Comparison of ENCODE assay signal across 13 cellular contexts in the genomic region with DNA sequence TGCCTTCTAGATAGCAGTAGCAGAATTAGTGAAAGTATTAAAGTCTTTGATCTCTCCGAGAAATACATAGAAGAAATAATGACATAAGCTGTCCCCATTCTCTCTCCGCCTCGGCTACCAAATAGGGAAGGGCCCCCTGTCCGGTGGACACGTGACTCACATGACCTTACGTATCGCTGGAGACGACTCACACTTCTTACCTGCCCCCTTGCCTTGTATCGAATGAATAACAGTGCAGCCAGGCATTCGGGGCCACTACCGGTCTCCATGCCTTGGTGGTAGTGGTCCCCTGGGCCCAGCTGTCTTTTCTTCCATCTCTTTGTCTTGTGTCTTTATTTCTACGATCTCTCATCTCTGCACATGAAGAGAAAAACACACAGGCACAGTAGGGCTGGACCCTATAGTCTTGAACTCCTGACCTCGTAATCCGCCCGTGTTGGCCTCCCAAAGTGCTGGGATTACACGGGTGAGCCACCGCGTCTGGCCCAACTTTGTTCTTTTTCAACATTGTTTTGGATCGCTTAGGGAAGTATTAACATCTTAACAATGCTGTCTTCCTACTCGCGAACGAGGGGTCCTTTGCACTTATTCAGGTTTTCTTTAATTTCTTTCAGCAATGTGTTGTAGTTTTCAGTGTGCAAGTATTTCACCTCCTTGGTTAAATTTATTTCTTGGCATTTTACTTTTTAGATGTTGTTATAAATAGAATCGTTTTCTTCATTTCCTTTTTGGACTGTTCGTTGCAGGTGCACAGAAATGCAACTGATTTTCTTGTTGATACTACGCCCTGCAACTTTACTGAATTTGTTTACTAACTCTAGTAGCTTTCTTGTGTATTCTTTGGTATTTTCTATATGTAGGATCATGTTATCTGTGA. TPM values are rescaled to one million over a fixed set of nuclear protein-coding genes. Genes with fewer than 3 reads are reported as not detected.
DNase-seq lines count a peak whose midpoint lies in the region; ATAC-seq, FAIRE-seq and TF ChIP-seq lines count a peak whose summit lies in the region.
"Not testable (repeated sequence)": the region's sequence is repeated elsewhere in the genome, so short reads cannot be mapped to it uniquely, and the experiment has no call there.
"Had no signal": no experiment of that assay in that cellular context is flagged by ENCODE, and none has a peak within 500 bp of the region (broad histone marks: within the 10 kb centered on the region; RNA-seq: fewer than 3 reads in every experiment).

No MANE protein-coding gene starts in this region.

- H4K91ac ChIP-seq in mesenchymal stem cell (ENCODE audit: low read length), result not testable (repeated sequence)

- H2AFZ ChIP-seq in Loucy (ENCODE audit: low read length); mesenchymal stem cell (ENCODE audit: low read depth, low read length): not testable (repeated sequence)
- H2AFZ ChIP-seq in K562 (ENCODE audit: low read depth, low read length), result peak overlapping the region; percentile 72; the same call in 1 of the 2 replicates

- not testable (repeated sequence) for H3K4ac ChIP-seq in mesenchymal stem cell (ENCODE audit: low read depth in 1 of 2, low read length in 2 of 2)

- not testable (repeated sequence) for TF ChIP-seq CTCF in 22Rv1 (IDR thresholded peaks at IDR 0.05); Loucy (conservative IDR thresholded peaks at IDR 0.05; ENCODE audit: low read length); Panc1 (IDR thresholded peaks at IDR 0.05); activated B cell treated with CpG ODN at 0.5 μM for 24 hours (IDR thresholded peaks at IDR 0.05); K562 (IDR thresholded peaks at IDR 0.05 in 2 of 3, conservative IDR thresholded peaks at IDR 0.05 in 1 of 3; ENCODE audit: insufficient read depth in 2 of 3, low read depth in 1 of 3, low read length in 3 of 3); spleen (IDR thresholded peaks at IDR 0.05 in 8 of 11, conservative IDR thresholded peaks at IDR 0.05 in 3 of 11)

- H4K20me1 ChIP-seq in Loucy (ENCODE audit: insufficient read depth, low read length, poor library complexity, severe bottlenecking); K562 (replicated peaks; ENCODE audit: control insufficient read depth, insufficient read depth, low read length): not testable (repeated sequence)

- H3K27ac Mint-ChIP-seq in activated B cell treated with CpG ODN at 0.5 μM for 24 hours, result peak overlapping the region; percentile 88

- CTCF ChIA-PET in Panc1 (lab: Charles Lee), result not testable (repeated sequence)
- CTCF ChIA-PET in activated B cell treated with CpG ODN at 0.5 μM for 24 hours (lab: Charles Lee), result interaction anchor here (1.2 to 2.7 kb wide), 2 partner anchors 105 kb away, joined by 5 to 10 read pairs; partner anchors contain the start of gene RNF224
- CTCF ChIA-PET in K562 (lab: Yijun Ruan, JAX; ENCODE audit: low intra/inter-chr PET ratio), result interaction anchor here (2.0 kb wide), 1 partner anchor 115 kb away, joined by 4 read pairs; no protein-coding TSS in a partner anchor

- not testable (repeated sequence) for FAIRE-seq in K562 (lab: Jason Lieb, UNC)

- BruUV-seq in Panc1 (replicated peaks; lab: Mats Ljungman, UMichigan), result TSS peak; percentile 56
- not testable (repeated sequence) for BruUV-seq in K562 (replicated peaks; lab: Mats Ljungman, UMichigan)

- ATAC-seq in Panc1 (peak; percentile 77), activated B cell treated with CpG ODN at 0.5 μM for 24 hours (ENCODE audit: low read depth) (peak; percentile 64), K562 (peak; percentile 69)

- H3K27ac ChIP-seq in 22Rv1 (peak overlapping the region; percentile 60), K562 (ENCODE audit: extremely low read depth, low read depth, low read length) (peak overlapping the region; percentile 27; the same call in 1 of the 3 replicates), spleen (peak overlapping the region in 5 of 8 donors; percentile 27 to 59 (median 43))
- H3K27ac ChIP-seq in Panc1 (ENCODE audit: low read length); mesenchymal stem cell (ENCODE audit: low read length, poor library complexity, severe bottlenecking): not testable (repeated sequence)

- not testable (repeated sequence) for H3K9me2 ChIP-seq in Loucy (replicated peaks; ENCODE audit: low read depth, low read length)

- H2BK120ac ChIP-seq in mesenchymal stem cell (ENCODE audit: low read depth, low read length), result not testable (repeated sequence)

- H3K79me1 ChIP-seq in mesenchymal stem cell (replicated peaks; ENCODE audit: low read length, poor library complexity, severe bottlenecking), result not testable (repeated sequence)

- not testable (repeated sequence) for H3K27me3 Mint-ChIP-seq in activated B cell treated with CpG ODN at 0.5 μM for 24 hours

- H3K36me3 ChIP-seq in Loucy (ENCODE audit: insufficient read depth, low read length); Panc1 (ENCODE audit: control insufficient read depth, insufficient read depth, low read length); K562 (ENCODE audit: control insufficient read depth, insufficient read depth, low read length); mesenchymal stem cell (ENCODE audit: control insufficient read depth in 1 of 2, insufficient read depth in 2 of 2, low read depth in 1 of 2, low read length in 2 of 2); spleen: not testable (repeated sequence)

- not testable (repeated sequence) for TF ChIP-seq POLR2A in K562 (conservative IDR thresholded peaks at IDR 0.05); spleen (IDR thresholded peaks at IDR 0.05)

- TF ChIP-seq EP300 in K562 (IDR thresholded peaks at IDR 0.05; ENCODE audit: low read length), result not testable (repeated sequence)

- H3K36me3 Mint-ChIP-seq in activated B cell treated with CpG ODN at 0.5 μM for 24 hours (ENCODE audit: low read depth), result not testable (repeated sequence)

- H2BK12ac ChIP-seq in mesenchymal stem cell (ENCODE audit: low read length in 2 of 2), result not testable (repeated sequence)

- not testable (repeated sequence) for H3K9me1 ChIP-seq in K562 (ENCODE audit: control insufficient read depth, insufficient read depth, low read length)

- POLR2A ChIA-PET in Panc1 (lab: Charles Lee), result not testable (repeated sequence)
- POLR2A ChIA-PET in activated B cell treated with CpG ODN at 0.5 μM for 24 hours (lab: Charles Lee), result interaction anchor here (0.7 to 1.8 kb wide), 10 partner anchors 29 to 155 kb away, joined by 3 to 29 read pairs (median 5); partner anchors contain the start of genes MAN1B1, RNF224, SAPCD2 and SSNA1
- POLR2A ChIA-PET in K562 (lab: Yijun Ruan, JAX), result interaction anchor here (1.5 kb wide), 1 partner anchor 32 kb away, joined by 4 read pairs; no protein-coding TSS in a partner anchor

- peak overlapping the region; percentile 1 for H3K9ac ChIP-seq in Loucy (ENCODE audit: low read depth, low read length, poor library complexity, severe bottlenecking)
- H3K9ac ChIP-seq in K562 (ENCODE audit: insufficient read depth in 1 of 2, low read depth in 2 of 2, low read length in 2 of 2), result not testable (repeated sequence)
- peak overlapping the region; percentile 5 for H3K9ac ChIP-seq in mesenchymal stem cell (ENCODE audit: low read length)

- H3K4me1 Mint-ChIP-seq in activated B cell treated with CpG ODN at 0.5 μM for 24 hours, result peaks cover 59% of the 10 kb centered on the region

- not testable (repeated sequence) for H3K27me3 ChIP-seq in Loucy (ENCODE audit: insufficient read depth, low read length, poor library complexity, severe bottlenecking); Panc1 (ENCODE audit: control insufficient read depth, insufficient read depth, low read length); K562 (ENCODE audit: control insufficient read depth in 2 of 2, insufficient read depth in 2 of 2, low read length in 2 of 2); mesenchymal stem cell (ENCODE audit: control insufficient read depth in 1 of 2, insufficient read depth in 1 of 2, low read length in 2 of 2); spleen (replicated peaks in 1 of 7)

- not testable (repeated sequence) for H3K18ac ChIP-seq in mesenchymal stem cell (ENCODE audit: low read depth in 1 of 2, low read length in 2 of 2)

- in situ Hi-C loops in Panc1 (cut with HindIII; ENCODE audit: low pct_unique_long_range_greater_than_20kb, low sequenced_read_pairs); K562 (cut with MboI): not testable (repeated sequence)

- H3K14ac ChIP-seq in mesenchymal stem cell (ENCODE audit: low read length in 2 of 2), result not testable (repeated sequence)

- TF ChIP-seq RAD21 in K562 (CRISPR knock-in tag; conservative IDR thresholded peaks at IDR 0.05 in 1 of 2, IDR thresholded peaks at IDR 0.05 in 1 of 2), result not testable (repeated sequence)

- intact Hi-C loops in Panc1 (cut with micrococcal nuclease; ENCODE audit: unreplicated experiment); K562 (cut with micrococcal nuclease); spleen (cut with DNase I; ENCODE audit: low total_unique reads): not testable (repeated sequence)
- intact Hi-C loops in activated B cell treated with CpG ODN at 0.5 μM for 24 hours (cut with micrococcal nuclease), result loop anchor here (10.0 kb wide), 1 partner anchor 77 kb away; the partner anchor contains the start of gene NPDC1

- H3K4me1 ChIP-seq in Loucy (ENCODE audit: insufficient read depth, low read length, poor library complexity, severe bottlenecking); Panc1 (ENCODE audit: control insufficient read depth, insufficient read depth, low read length); mesenchymal stem cell (ENCODE audit: control insufficient read depth, insufficient read depth, low read depth, low read length): not testable (repeated sequence)
- H3K4me1 ChIP-seq in K562 (replicated peaks in 1 of 2; ENCODE audit: control insufficient read depth in 2 of 2, insufficient read depth in 2 of 2, low read length in 2 of 2) (peaks cover 16 to 25% of the 10 kb centered on the region in 2 experiments), spleen (peaks cover 8 to 53% (median 23%) of the 10 kb centered on the region in 6 donors)

- H2BK15ac ChIP-seq in mesenchymal stem cell (ENCODE audit: low read depth, poor library complexity, severe bottlenecking), result not testable (repeated sequence)

- H3K4me3 ChIP-seq in GM08714 (ENCODE audit: low read length) (peak overlapping the region; percentile 33; the same call in 1 of the 2 replicates), spleen (peak overlapping the region in 1 of 8 donors; percentile 42)
- not testable (repeated sequence) for H3K4me3 ChIP-seq in Loucy (ENCODE audit: low read length, poor library complexity, severe bottlenecking); Panc1 (ENCODE audit: low read depth in 2 of 2, low read length in 2 of 2); K562; mesenchymal stem cell (ENCODE audit: insufficient read depth in 1 of 2, low read depth in 1 of 2, low read length in 2 of 2)

- WGBS in K562 (ENCODE audit: insufficient coverage, low coverage, missing lambda C conversion rate), result 27% methylated on average over 23 of the region's 25 CpGs
- 94% methylated on average over 13 of the region's 25 CpGs for WGBS in mesenchymal stem cell
- WGBS in spleen, 5 donors, result 48 to 69% (median 65%) methylated on average over 14 to 25 of the region's 25 CpGs

- not testable (repeated sequence) for H3K4me2 ChIP-seq in Loucy (ENCODE audit: low read depth, low read length, poor library complexity, severe bottlenecking); mesenchymal stem cell (ENCODE audit: low read length, poor library complexity, severe bottlenecking)
- H3K4me2 ChIP-seq in K562 (ENCODE audit: insufficient read depth, low read length), result peak overlapping the region; percentile 64

- not testable (repeated sequence) for H3K9me3 Mint-ChIP-seq in activated B cell treated with CpG ODN at 0.5 μM for 24 hours

- not testable (repeated sequence) for H3K9me3 ChIP-seq in Loucy (ENCODE audit: insufficient read depth, low read depth, low read length); Panc1 (ENCODE audit: control insufficient read depth, insufficient read depth, low read depth, low read length); K562 (replicated peaks; ENCODE audit: control insufficient read depth, insufficient read depth, low read depth, low read length); mesenchymal stem cell (ENCODE audit: control insufficient read depth, low read length); spleen

- not testable (repeated sequence) for H3F3A ChIP-seq in Loucy (ENCODE audit: low read depth)

- H3K23ac ChIP-seq in mesenchymal stem cell (ENCODE audit: low read length in 2 of 2), result not testable (repeated sequence)

- not testable (repeated sequence) for H4K8ac ChIP-seq in mesenchymal stem cell (ENCODE audit: low read length)

- not testable (repeated sequence) for H2AK5ac ChIP-seq in mesenchymal stem cell (ENCODE audit: low read length, severe bottlenecking)

- not testable (repeated sequence) for H3K79me2 ChIP-seq in Loucy (ENCODE audit: insufficient read depth, low read length)
- peaks cover 10% of the 10 kb centered on the region for H3K79me2 ChIP-seq in K562 (ENCODE audit: control insufficient read depth, insufficient read depth, low read length)

- not testable (repeated sequence) for H2BK5ac ChIP-seq in mesenchymal stem cell (ENCODE audit: low read depth, low read length, poor library complexity, severe bottlenecking)

- not testable (repeated sequence) for DNase-seq in Panc1 (ENCODE audit: low read depth, low spot score); activated B cell treated with CpG ODN at 0.5 μM for 24 hours; K562 (ENCODE audit: extremely low read depth in 1 of 4, low spot score in 3 of 4); mesenchymal stem cell; spleen

- H3K4me3 Mint-ChIP-seq in activated B cell treated with CpG ODN at 0.5 μM for 24 hours, result peak overlapping the region; percentile 69

RNA-seq across cellular contexts. Expression of gene DPP7, which starts 7.6 kb away (rescaled TPM):
- 236 TPM for total RNA-seq in Panc1 (2021; ENCODE audit: unreplicated experiment)
- 290 TPM for polyA plus RNA-seq in Panc1 (2012; ENCODE audit: insufficient read length)
- total RNA-seq in activated B cell treated with CpG ODN at 0.5 μM for 24 hours, result 254 and 259 TPM in 2 replicates
- 175 and 615 TPM in 2 replicates for total RNA-seq in K562 (2011; cell fraction: chromatin; rRNA removed; ENCODE audit: low replicate concordance)
- 837 and 852 TPM in 2 replicates for total RNA-seq in K562 (2011; cell fraction: nucleolus; rRNA removed)
- 311 and 347 TPM in 2 replicates for total RNA-seq in K562 (2011; cell fraction: nucleoplasm; rRNA removed)
- total RNA-seq in K562 (2014; rRNA removed), result 231 and 272 TPM in 2 replicates
- 11.3 and 24.9 TPM in 2 replicates for total RNA-seq in K562 (2014; rRNA removed; fragmentation: Illumina TruSeq; extraction: Trizol)
- 140 and 141 TPM in 2 replicates for total RNA-seq in K562 (2015; rRNA removed; fragmentation: Illumina TruSeq; extraction: Trizol)
- total RNA-seq in K562 (2021), result 311 and 322 TPM in 2 replicates
- polyA plus RNA-seq in K562 (2011; rRNA removed), result 132 and 158 TPM in 2 replicates
- polyA plus RNA-seq in K562 (2011; cell fraction: cytosol; rRNA removed), result 141 and 377 TPM in 2 replicates
- polyA plus RNA-seq in K562 (2011; cell fraction: nucleus; rRNA removed), result 1,627 and 2,902 TPM in 2 replicates
- 245 and 282 TPM in 2 replicates for polyA plus RNA-seq in K562 (2012)
- 48.4 and 105 TPM in 2 replicates for polyA plus RNA-seq in K562 (2014; fragmentation: Illumina TruSeq; extraction: Trizol)
- polyA plus RNA-seq in K562 (2014; fragmentation: Nextera tagmentation; extraction: Ambion mirVana), result 1 to 10 TPM in 1 of 2 experiments, under 1 TPM in 1; 0.99 to 4.1 TPM
- polyA plus RNA-seq in K562 (2014; rRNA removed), result 352 and 365 TPM in 2 replicates
- 9.4 and 25.8 TPM in 2 replicates for polyA minus RNA-seq in K562 (2011; rRNA and poly(A)+ RNA removed)
- 61.7 and 63.0 TPM in 2 replicates for polyA minus RNA-seq in K562 (2011; cell fraction: cytosol; rRNA and poly(A)+ RNA removed)
- polyA minus RNA-seq in K562 (2011; cell fraction: nucleus; rRNA and poly(A)+ RNA removed), result 112 and 134 TPM in 2 replicates
- polyA plus RNA-seq in mesenchymal stem cell (2013, experiment 1 of 2), result 101 TPM
- polyA plus RNA-seq in mesenchymal stem cell (2013, experiment 2 of 2), result 96.2 TPM
- 100 to 1,000 TPM; 105 to 250 (median 166) TPM for total RNA-seq in spleen
- polyA plus RNA-seq in spleen, result 100 to 1,000 TPM; 342 to 536 (median 501) TPM

RNA-seq across cellular contexts. Expression of gene GRIN1, which starts 16.8 kb away (rescaled TPM):
- total RNA-seq in Panc1 (2021; ENCODE audit: unreplicated experiment) (4.9 TPM), activated B cell treated with CpG ODN at 0.5 μM for 24 hours (0.22 TPM in 1 of 2 replicates, not detected in the other), K562 (2014; rRNA removed) (not detected in 2 replicates), K562 (2014; rRNA removed; fragmentation: Illumina TruSeq; extraction: Trizol) (not detected in 2 replicates), K562 (2015; rRNA removed; fragmentation: Illumina TruSeq; extraction: Trizol) (not detected in 2 replicates), K562 (2021) (0.35 and 0.36 TPM in 2 replicates), spleen (under 1 TPM in 1 of 7 donors, not detected in 6; 0.70 TPM)
- polyA plus RNA-seq in Panc1 (2012; ENCODE audit: insufficient read length), result 11.5 TPM
- 0.25 and 3.0 TPM in 2 replicates for total RNA-seq in K562 (2011; cell fraction: chromatin; rRNA removed; ENCODE audit: low replicate concordance)
- 0.67 and 3.3 TPM in 2 replicates for total RNA-seq in K562 (2011; cell fraction: nucleolus; rRNA removed)
- 0.53 and 1.2 TPM in 2 replicates for total RNA-seq in K562 (2011; cell fraction: nucleoplasm; rRNA removed)
- polyA plus RNA-seq in K562 (2011; rRNA removed) (0.03 and 0.04 TPM in 2 replicates), K562 (2014; fragmentation: Illumina TruSeq; extraction: Trizol) (0.08 TPM in 1 of 2 replicates, not detected in the other), K562 (2014; fragmentation: Nextera tagmentation; extraction: Ambion mirVana) (not detected), K562 (2014; rRNA removed) (0.08 and 0.16 TPM in 2 replicates), spleen (under 1 TPM; 0.03 to 0.07 (median 0.03) TPM)
- polyA plus RNA-seq in K562 (2011; cell fraction: cytosol; rRNA removed), result 0.04 and 0.07 TPM in 2 replicates
- polyA plus RNA-seq in K562 (2011; cell fraction: nucleus; rRNA removed), result 0.34 and 0.67 TPM in 2 replicates
- polyA plus RNA-seq in K562 (2012), result 0.35 and 0.38 TPM in 2 replicates
- not detected in 2 replicates for polyA minus RNA-seq in K562 (2011; rRNA and poly(A)+ RNA removed)
- polyA minus RNA-seq in K562 (2011; cell fraction: cytosol; rRNA and poly(A)+ RNA removed), result not detected in 2 replicates
- 0.13 and 0.56 TPM in 2 replicates for polyA minus RNA-seq in K562 (2011; cell fraction: nucleus; rRNA and poly(A)+ RNA removed)
- 0.07 TPM for polyA plus RNA-seq in mesenchymal stem cell (2013, experiment 1 of 2)
- 0.01 TPM for polyA plus RNA-seq in mesenchymal stem cell (2013, experiment 2 of 2)
- total RNA-seq: CD4-positive, alpha-beta memory T cell; M059J; Peyer's patch; Right ventricle myocardium superior had no signal
- polyA plus RNA-seq: CD4-positive, alpha-beta memory T cell had no signal

RNA-seq across cellular contexts. Expression of gene MAN1B1, which starts 35.4 kb away (rescaled TPM):
- total RNA-seq in Panc1 (2021; ENCODE audit: unreplicated experiment) (57.2 TPM), activated B cell treated with CpG ODN at 0.5 μM for 24 hours (33.6 and 37.7 TPM in 2 replicates), K562 (2014; rRNA removed) (30.1 and 35.1 TPM in 2 replicates), K562 (2014; rRNA removed; fragmentation: Illumina TruSeq; extraction: Trizol) (14.4 and 14.8 TPM in 2 replicates), K562 (2015; rRNA removed; fragmentation: Illumina TruSeq; extraction: Trizol) (21.0 and 21.6 TPM in 2 replicates), K562 (2021) (33.9 and 36.6 TPM in 2 replicates), spleen (10 to 100 TPM; 43.2 to 67.9 (median 51.7) TPM)
- polyA plus RNA-seq in Panc1 (2012; ENCODE audit: insufficient read length), result 49.5 TPM
- total RNA-seq in K562 (2011; cell fraction: chromatin; rRNA removed; ENCODE audit: low replicate concordance), result 158 and 355 TPM in 2 replicates
- 181 and 194 TPM in 2 replicates for total RNA-seq in K562 (2011; cell fraction: nucleolus; rRNA removed)
- total RNA-seq in K562 (2011; cell fraction: nucleoplasm; rRNA removed), result 119 and 136 TPM in 2 replicates
- polyA plus RNA-seq in K562 (2011; rRNA removed) (27.3 and 40.1 TPM in 2 replicates), K562 (2014; fragmentation: Illumina TruSeq; extraction: Trizol) (23.8 and 31.3 TPM in 2 replicates), K562 (2014; fragmentation: Nextera tagmentation; extraction: Ambion mirVana) (under 1 TPM; 0.55 to 0.89 TPM), K562 (2014; rRNA removed) (29.6 and 33.6 TPM in 2 replicates), spleen (100 to 1,000 TPM in 1 of 3 donors, 10 to 100 TPM in 2; 49.6 to 112 (median 90.0) TPM)
- polyA plus RNA-seq in K562 (2011; cell fraction: cytosol; rRNA removed), result 33.0 and 35.1 TPM in 2 replicates
- 128 and 134 TPM in 2 replicates for polyA plus RNA-seq in K562 (2011; cell fraction: nucleus; rRNA removed)
- 25.3 and 58.7 TPM in 2 replicates for polyA plus RNA-seq in K562 (2012)
- 32.0 and 36.7 TPM in 2 replicates for polyA minus RNA-seq in K562 (2011; rRNA and poly(A)+ RNA removed)
- polyA minus RNA-seq in K562 (2011; cell fraction: cytosol; rRNA and poly(A)+ RNA removed), result 17.1 and 24.8 TPM in 2 replicates
- polyA minus RNA-seq in K562 (2011; cell fraction: nucleus; rRNA and poly(A)+ RNA removed), result 38.5 and 64.6 TPM in 2 replicates
- 67.1 TPM for polyA plus RNA-seq in mesenchymal stem cell (2013, experiment 1 of 2)
- 66.3 TPM for polyA plus RNA-seq in mesenchymal stem cell (2013, experiment 2 of 2)

RNA-seq across cellular contexts. Expression of gene UAP1L1, which starts 44.8 kb away (rescaled TPM):
- total RNA-seq in Panc1 (2021; ENCODE audit: unreplicated experiment), result 23.1 TPM
- 13.1 TPM for polyA plus RNA-seq in Panc1 (2012; ENCODE audit: insufficient read length)
- total RNA-seq in activated B cell treated with CpG ODN at 0.5 μM for 24 hours, result 13.4 and 17.2 TPM in 2 replicates
- 10.1 and 23.7 TPM in 2 replicates for total RNA-seq in K562 (2011; cell fraction: chromatin; rRNA removed; ENCODE audit: low replicate concordance)
- total RNA-seq in K562 (2011; cell fraction: nucleolus; rRNA removed), result 16.3 and 18.0 TPM in 2 replicates
- total RNA-seq in K562 (2011; cell fraction: nucleoplasm; rRNA removed), result 9.3 and 10.3 TPM in 2 replicates
- 3.7 and 5.1 TPM in 2 replicates for total RNA-seq in K562 (2014; rRNA removed)
- total RNA-seq in K562 (2014; rRNA removed; fragmentation: Illumina TruSeq; extraction: Trizol), result 1.5 and 1.6 TPM in 2 replicates
- total RNA-seq in K562 (2015; rRNA removed; fragmentation: Illumina TruSeq; extraction: Trizol), result 5.1 and 5.2 TPM in 2 replicates
- total RNA-seq in K562 (2021), result 8.6 and 8.8 TPM in 2 replicates
- polyA plus RNA-seq in K562 (2011; rRNA removed), result 1.5 and 3.0 TPM in 2 replicates
- polyA plus RNA-seq in K562 (2011; cell fraction: cytosol; rRNA removed), result 2.4 and 2.6 TPM in 2 replicates
- 17.8 and 18.3 TPM in 2 replicates for polyA plus RNA-seq in K562 (2011; cell fraction: nucleus; rRNA removed)
- 6.6 and 13.1 TPM in 2 replicates for polyA plus RNA-seq in K562 (2012)
- polyA plus RNA-seq in K562 (2014; fragmentation: Illumina TruSeq; extraction: Trizol), result 5.2 and 5.3 TPM in 2 replicates
- under 1 TPM; 0.20 to 0.29 TPM for polyA plus RNA-seq in K562 (2014; fragmentation: Nextera tagmentation; extraction: Ambion mirVana)
- polyA plus RNA-seq in K562 (2014; rRNA removed), result 5.0 and 7.1 TPM in 2 replicates
- 0.69 and 0.74 TPM in 2 replicates for polyA minus RNA-seq in K562 (2011; rRNA and poly(A)+ RNA removed)
- polyA minus RNA-seq in K562 (2011; cell fraction: cytosol; rRNA and poly(A)+ RNA removed), result 1.4 and 1.5 TPM in 2 replicates
- 3.0 and 4.1 TPM in 2 replicates for polyA minus RNA-seq in K562 (2011; cell fraction: nucleus; rRNA and poly(A)+ RNA removed)
- 27.8 TPM for polyA plus RNA-seq in mesenchymal stem cell (2013, experiment 1 of 2)
- 27.0 TPM for polyA plus RNA-seq in mesenchymal stem cell (2013, experiment 2 of 2)
- total RNA-seq in spleen, result 10 to 100 TPM; 19.5 to 35.9 (median 28.6) TPM
- 10 to 100 TPM; 12.5 to 29.7 (median 24.6) TPM for polyA plus RNA-seq in spleen

RNA-seq across cellular contexts. Expression of gene LRRC26, which starts 47.7 kb away (rescaled TPM):
- 0.69 TPM for total RNA-seq in Panc1 (2021; ENCODE audit: unreplicated experiment)
- 2.5 TPM for polyA plus RNA-seq in Panc1 (2012; ENCODE audit: insufficient read length)
- 0.31 TPM in 1 of 2 replicates, not detected in the other for total RNA-seq in activated B cell treated with CpG ODN at 0.5 μM for 24 hours
- not detected in 2 replicates for total RNA-seq in K562 (2011; cell fraction: chromatin; rRNA removed; ENCODE audit: low replicate concordance)
- not detected in 2 replicates for total RNA-seq in K562 (2011; cell fraction: nucleolus; rRNA removed)
- total RNA-seq in K562 (2011; cell fraction: nucleoplasm; rRNA removed), result not detected in 2 replicates
- not detected in 2 replicates for total RNA-seq in K562 (2014; rRNA removed)
- total RNA-seq in K562 (2014; rRNA removed; fragmentation: Illumina TruSeq; extraction: Trizol), result not detected in 2 replicates
- not detected in 2 replicates for total RNA-seq in K562 (2015; rRNA removed; fragmentation: Illumina TruSeq; extraction: Trizol)
- total RNA-seq in K562 (2021), result not detected in 2 replicates
- polyA plus RNA-seq in K562 (2011; rRNA removed), result not detected in 2 replicates
- 0.06 TPM in 1 of 2 replicates, not detected in the other for polyA plus RNA-seq in K562 (2011; cell fraction: cytosol; rRNA removed)
- not detected in 2 replicates for polyA plus RNA-seq in K562 (2011; cell fraction: nucleus; rRNA removed)
- polyA plus RNA-seq in K562 (2012), result not detected in 2 replicates
- polyA plus RNA-seq in K562 (2014; fragmentation: Illumina TruSeq; extraction: Trizol), result not detected in 2 replicates
- not detected for polyA plus RNA-seq in K562 (2014; fragmentation: Nextera tagmentation; extraction: Ambion mirVana)
- not detected in 2 replicates for polyA plus RNA-seq in K562 (2014; rRNA removed)
- not detected in 2 replicates for polyA minus RNA-seq in K562 (2011; rRNA and poly(A)+ RNA removed)
- not detected in 2 replicates for polyA minus RNA-seq in K562 (2011; cell fraction: cytosol; rRNA and poly(A)+ RNA removed)
- not detected in 2 replicates for polyA minus RNA-seq in K562 (2011; cell fraction: nucleus; rRNA and poly(A)+ RNA removed)
- not detected for polyA plus RNA-seq in mesenchymal stem cell (2013, experiment 1 of 2)
- not detected for polyA plus RNA-seq in mesenchymal stem cell (2013, experiment 2 of 2)
- total RNA-seq in spleen, result under 1 TPM in 2 of 7 donors, not detected in 5; 0.28 to 0.60 TPM
- polyA plus RNA-seq in spleen, result under 1 TPM in 1 of 3 donors, not detected in 2; 0.06 TPM
- total RNA-seq: CD4-positive, alpha-beta memory T cell; HFFc6; M059J; Right ventricle myocardium superior had no signal
- polyA plus RNA-seq: CD4-positive, alpha-beta memory T cell had no signal
